In the genomic region with DNA sequence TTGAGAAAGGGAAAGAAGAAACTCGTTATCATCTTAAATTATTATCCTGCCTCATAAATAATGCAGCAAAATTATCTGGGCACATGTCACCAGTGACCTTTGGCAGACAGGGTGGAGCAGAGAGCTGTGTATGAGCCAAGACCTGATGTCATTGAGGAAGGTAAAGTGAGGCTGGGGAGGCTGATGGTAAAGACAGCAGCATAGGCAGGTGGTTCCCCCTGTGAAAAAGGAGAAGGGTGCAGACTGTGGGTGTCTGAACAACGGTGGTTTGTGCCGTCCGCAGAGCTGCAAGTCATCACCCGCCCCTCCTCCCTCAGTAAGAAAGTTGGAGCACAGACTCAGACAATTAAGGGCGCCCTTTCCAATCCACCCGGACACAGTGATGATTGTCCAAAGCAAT, we compare ENCODE assay signal across 1 cellular context.
TF ChIP-seq lines count a peak whose summit lies in the region.

No MANE protein-coding gene starts in this region.

TF ChIP-seq in GM23338, 12 proteins besides CTCF, POLR2A, EP300 and RAD21 (continued from another document):
- TF ChIP-seq, protein P1, sequence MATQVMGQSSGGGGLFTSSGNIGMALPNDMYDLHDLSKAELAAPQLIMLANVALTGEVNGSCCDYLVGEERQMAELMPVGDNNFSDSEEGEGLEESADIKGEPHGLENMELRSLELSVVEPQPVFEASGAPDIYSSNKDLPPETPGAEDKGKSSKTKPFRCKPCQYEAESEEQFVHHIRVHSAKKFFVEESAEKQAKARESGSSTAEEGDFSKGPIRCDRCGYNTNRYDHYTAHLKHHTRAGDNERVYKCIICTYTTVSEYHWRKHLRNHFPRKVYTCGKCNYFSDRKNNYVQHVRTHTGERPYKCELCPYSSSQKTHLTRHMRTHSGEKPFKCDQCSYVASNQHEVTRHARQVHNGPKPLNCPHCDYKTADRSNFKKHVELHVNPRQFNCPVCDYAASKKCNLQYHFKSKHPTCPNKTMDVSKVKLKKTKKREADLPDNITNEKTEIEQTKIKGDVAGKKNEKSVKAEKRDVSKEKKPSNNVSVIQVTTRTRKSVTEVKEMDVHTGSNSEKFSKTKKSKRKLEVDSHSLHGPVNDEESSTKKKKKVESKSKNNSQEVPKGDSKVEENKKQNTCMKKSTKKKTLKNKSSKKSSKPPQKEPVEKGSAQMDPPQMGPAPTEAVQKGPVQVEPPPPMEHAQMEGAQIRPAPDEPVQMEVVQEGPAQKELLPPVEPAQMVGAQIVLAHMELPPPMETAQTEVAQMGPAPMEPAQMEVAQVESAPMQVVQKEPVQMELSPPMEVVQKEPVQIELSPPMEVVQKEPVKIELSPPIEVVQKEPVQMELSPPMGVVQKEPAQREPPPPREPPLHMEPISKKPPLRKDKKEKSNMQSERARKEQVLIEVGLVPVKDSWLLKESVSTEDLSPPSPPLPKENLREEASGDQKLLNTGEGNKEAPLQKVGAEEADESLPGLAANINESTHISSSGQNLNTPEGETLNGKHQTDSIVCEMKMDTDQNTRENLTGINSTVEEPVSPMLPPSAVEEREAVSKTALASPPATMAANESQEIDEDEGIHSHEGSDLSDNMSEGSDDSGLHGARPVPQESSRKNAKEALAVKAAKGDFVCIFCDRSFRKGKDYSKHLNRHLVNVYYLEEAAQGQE (IDR thresholded peaks at IDR 0.05; ENCODE audit: unreplicated experiment): no peak
- TF ChIP-seq ZNF331 (CRISPR knock-in tag; IDR thresholded peaks at IDR 0.05; ENCODE audit: low read depth): no peak
- no peak for TF ChIP-seq JUNB (IDR thresholded peaks at IDR 0.05; ENCODE audit: unreplicated experiment)
- TF ChIP-seq, protein P2, sequence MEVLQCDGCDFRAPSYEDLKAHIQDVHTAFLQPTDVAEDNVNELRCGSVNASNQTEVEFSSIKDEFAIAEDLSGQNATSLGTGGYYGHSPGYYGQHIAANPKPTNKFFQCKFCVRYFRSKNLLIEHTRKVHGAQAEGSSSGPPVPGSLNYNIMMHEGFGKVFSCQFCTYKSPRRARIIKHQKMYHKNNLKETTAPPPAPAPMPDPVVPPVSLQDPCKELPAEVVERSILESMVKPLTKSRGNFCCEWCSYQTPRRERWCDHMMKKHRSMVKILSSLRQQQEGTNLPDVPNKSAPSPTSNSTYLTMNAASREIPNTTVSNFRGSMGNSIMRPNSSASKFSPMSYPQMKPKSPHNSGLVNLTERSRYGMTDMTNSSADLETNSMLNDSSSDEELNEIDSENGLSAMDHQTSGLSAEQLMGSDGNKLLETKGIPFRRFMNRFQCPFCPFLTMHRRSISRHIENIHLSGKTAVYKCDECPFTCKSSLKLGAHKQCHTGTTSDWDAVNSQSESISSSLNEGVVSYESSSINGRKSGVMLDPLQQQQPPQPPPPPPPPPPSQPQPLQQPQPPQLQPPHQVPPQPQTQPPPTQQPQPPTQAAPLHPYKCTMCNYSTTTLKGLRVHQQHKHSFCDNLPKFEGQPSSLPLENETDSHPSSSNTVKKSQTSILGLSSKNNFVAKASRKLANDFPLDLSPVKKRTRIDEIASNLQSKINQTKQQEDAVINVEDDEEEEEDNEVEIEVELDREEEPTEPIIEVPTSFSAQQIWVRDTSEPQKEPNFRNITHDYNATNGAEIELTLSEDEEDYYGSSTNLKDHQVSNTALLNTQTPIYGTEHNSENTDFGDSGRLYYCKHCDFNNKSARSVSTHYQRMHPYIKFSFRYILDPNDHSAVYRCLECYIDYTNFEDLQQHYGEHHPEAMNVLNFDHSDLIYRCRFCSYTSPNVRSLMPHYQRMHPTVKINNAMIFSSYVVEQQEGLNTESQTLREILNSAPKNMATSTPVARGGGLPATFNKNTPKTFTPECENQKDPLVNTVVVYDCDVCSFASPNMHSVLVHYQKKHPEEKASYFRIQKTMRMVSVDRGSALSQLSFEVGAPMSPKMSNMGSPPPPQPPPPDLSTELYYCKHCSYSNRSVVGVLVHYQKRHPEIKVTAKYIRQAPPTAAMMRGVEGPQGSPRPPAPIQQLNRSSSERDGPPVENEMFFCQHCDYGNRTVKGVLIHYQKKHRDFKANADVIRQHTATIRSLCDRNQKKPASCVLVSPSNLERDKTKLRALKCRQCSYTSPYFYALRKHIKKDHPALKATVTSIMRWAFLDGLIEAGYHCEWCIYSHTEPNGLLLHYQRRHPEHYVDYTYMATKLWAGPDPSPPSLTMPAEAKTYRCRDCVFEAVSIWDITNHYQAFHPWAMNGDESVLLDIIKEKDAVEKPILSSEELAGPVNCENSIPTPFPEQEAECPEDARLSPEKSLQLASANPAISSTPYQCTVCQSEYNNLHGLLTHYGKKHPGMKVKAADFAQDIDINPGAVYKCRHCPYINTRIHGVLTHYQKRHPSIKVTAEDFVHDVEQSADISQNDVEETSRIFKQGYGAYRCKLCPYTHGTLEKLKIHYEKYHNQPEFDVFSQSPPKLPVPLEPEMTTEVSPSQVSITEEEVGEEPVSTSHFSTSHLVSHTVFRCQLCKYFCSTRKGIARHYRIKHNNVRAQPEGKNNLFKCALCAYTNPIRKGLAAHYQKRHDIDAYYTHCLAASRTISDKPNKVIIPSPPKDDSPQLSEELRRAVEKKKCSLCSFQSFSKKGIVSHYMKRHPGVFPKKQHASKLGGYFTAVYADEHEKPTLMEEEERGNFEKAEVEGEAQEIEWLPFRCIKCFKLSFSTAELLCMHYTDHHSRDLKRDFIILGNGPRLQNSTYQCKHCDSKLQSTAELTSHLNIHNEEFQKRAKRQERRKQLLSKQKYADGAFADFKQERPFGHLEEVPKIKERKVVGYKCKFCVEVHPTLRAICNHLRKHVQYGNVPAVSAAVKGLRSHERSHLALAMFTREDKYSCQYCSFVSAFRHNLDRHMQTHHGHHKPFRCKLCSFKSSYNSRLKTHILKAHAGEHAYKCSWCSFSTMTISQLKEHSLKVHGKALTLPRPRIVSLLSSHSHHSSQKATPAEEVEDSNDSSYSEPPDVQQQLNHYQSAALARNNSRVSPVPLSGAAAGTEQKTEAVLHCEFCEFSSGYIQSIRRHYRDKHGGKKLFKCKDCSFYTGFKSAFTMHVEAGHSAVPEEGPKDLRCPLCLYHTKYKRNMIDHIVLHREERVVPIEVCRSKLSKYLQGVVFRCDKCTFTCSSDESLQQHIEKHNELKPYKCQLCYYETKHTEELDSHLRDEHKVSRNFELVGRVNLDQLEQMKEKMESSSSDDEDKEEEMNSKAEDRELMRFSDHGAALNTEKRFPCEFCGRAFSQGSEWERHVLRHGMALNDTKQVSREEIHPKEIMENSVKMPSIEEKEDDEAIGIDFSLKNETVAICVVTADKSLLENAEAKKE (CRISPR knock-in tag; IDR thresholded peaks at IDR 0.05): no peak
- no peak for TF ChIP-seq EZH2phosphoT487 (IDR thresholded peaks at IDR 0.05; ENCODE audit: unreplicated experiment)
- no peak for TF ChIP-seq ZNF114 (CRISPR knock-in tag; IDR thresholded peaks at IDR 0.05)
- no peak for TF ChIP-seq POLR2AphosphoS5 (IDR thresholded peaks at IDR 0.05; ENCODE audit: low read depth)
- TF ChIP-seq NANOG (IDR thresholded peaks at IDR 0.05; ENCODE audit: borderline replicate concordance): no peak
- TF ChIP-seq CREB1 (CRISPR knock-in tag; IDR thresholded peaks at IDR 0.05; ENCODE audit: low read depth): no peak
